In the genomic region with DNA sequence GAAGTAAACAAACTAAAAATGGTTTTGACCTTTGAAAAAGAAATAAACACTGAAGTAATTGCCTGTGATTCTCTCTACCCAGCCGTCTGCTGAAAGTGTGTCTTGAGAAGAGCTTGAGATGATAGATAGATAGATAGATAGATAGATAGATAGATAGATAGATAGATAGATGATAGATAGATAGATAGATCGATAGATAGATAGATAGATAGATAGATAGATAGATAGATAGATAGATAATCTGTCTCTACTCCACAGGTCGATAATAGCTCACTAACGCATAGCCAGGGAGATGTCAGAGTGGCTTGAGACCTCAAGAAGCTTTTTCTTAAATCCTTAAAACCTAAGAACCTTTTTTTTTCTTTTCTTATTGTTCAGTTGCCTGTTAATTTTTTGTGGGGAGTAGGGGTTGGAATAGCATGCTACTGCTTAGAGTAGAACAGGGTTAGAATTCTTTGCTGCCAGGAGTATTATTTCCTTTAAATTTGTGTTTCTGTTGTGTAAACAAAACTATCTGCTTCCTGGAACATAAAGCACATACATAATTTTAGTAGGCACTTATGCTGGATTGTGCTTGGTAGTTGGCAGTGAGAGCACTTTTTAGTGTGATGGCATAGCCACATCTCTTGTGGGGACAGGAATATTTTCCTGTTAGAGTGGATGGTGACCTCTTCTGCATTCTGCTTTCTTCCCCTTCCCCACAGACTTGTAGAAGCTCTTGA, we compare ENCODE assay signal across 21 cellular contexts.
DNase-seq lines count a peak whose midpoint lies in the region; ATAC-seq, FAIRE-seq and TF ChIP-seq lines count a peak whose summit lies in the region.
"Had no signal": no experiment of that assay in that cellular context is flagged by ENCODE, and none has a peak within 500 bp of the region (broad histone marks: within the 10 kb centered on the region; RNA-seq: fewer than 3 reads in every experiment).

No MANE protein-coding gene starts in this region.

- no peak overlapping the region for H3K4me2 ChIP-seq in GM12878 (ENCODE audit: control insufficient read depth, insufficient read depth)

- 80% methylated on average over 4 of the region's 4 CpGs for WGBS in GM12878 (ENCODE audit: insufficient coverage, insufficient replicate concordance, low lambda C conversion rate, missing lambda C conversion rate)

- no peak for TF ChIP-seq RAD21 in GM12878 (IDR thresholded peaks at IDR 0.05; ENCODE audit: insufficient read depth, low read depth, low read length)

- no peak for ATAC-seq in natural killer cell treated with Interleukin-12 subunit alpha and Interleukin-12 subunit beta and Interleukin-15 and Interleukin-18, amount 100 ng/mL, for 72 hours
- ATAC-seq in natural killer cell (no peak), GM12878 (no peak), GM18519 (IDR thresholded peaks at IDR 0.05; ENCODE audit: low FRiP score, unreplicated experiment) (no peak), GM19395 (IDR thresholded peaks at IDR 0.05; ENCODE audit: unreplicated experiment) (no peak)
- no peak for ATAC-seq in stimulated activated naive B cell treated with anti-CD40 and anti-IgM and Interleukin-4, amounts not matched to agents 10 μg/mL and 1 μg/mL and 100 μg/mL, for 72 hours (replicated peaks)

- no peaks in the 10 kb centered on the region for H3K4me1 ChIP-seq in GM12878 (ENCODE audit: control insufficient read depth, insufficient read depth, low read length)
- H3K4me1 ChIP-seq: BE2C had no signal

- CTCF ChIA-PET in GM12878 (lab: Yijun Ruan, JAX) = interaction anchor here (1.0 to 1.2 kb wide), 3 partner anchors 40 to 307 kb away, joined by 3 read pairs; no protein-coding TSS in a partner anchor

- peak overlapping the region in 1 of 2 donors; percentile 72 for H3K27ac Mint-ChIP-seq in natural killer cell treated with Interleukin-12 subunit alpha and Interleukin-12 subunit beta and Interleukin-15 and Interleukin-18, amount 100 ng/mL, for 72 hours
- H3K27ac Mint-ChIP-seq in natural killer cell (no peak overlapping the region), glutamatergic neuron (ENCODE audit: unreplicated experiment) (no peak overlapping the region)
- H3K27ac Mint-ChIP-seq in stimulated activated naive B cell treated with anti-CD40 and anti-IgM and Interleukin-4, amounts not matched to agents 10 μg/mL and 1 μg/mL and 100 μg/mL, for 72 hours = peak overlapping the region; percentile 14

- RAD21 ChIA-PET in GM12878 (lab: Charles Lee; ENCODE audit: unreplicated experiment) = interaction anchor here (0.5 to 1.4 kb wide), 4 partner anchors 20 to 283 kb away, joined by 3 to 4 read pairs (median 3); no protein-coding TSS in a partner anchor

- H3K27ac ChIP-seq in GM12878 (ENCODE audit: control insufficient read depth, insufficient read depth) = no peak overlapping the region

- H3K4me3 Mint-ChIP-seq in natural killer cell treated with Interleukin-12 subunit alpha and Interleukin-12 subunit beta and Interleukin-15 and Interleukin-18, amount 100 ng/mL, for 72 hours = peak overlapping the region; percentile 65
- H3K4me3 Mint-ChIP-seq in natural killer cell (no peak overlapping the region), glutamatergic neuron (ENCODE audit: unreplicated experiment) (no peak overlapping the region)
- no peak overlapping the region for H3K4me3 Mint-ChIP-seq in stimulated activated naive B cell treated with anti-CD40 and anti-IgM and Interleukin-4, amounts not matched to agents 10 μg/mL and 1 μg/mL and 100 μg/mL, for 72 hours
- H3K4me3 Mint-ChIP-seq: CD8-positive, alpha-beta memory T cell had no signal

- H4K20me1 ChIP-seq in GM12878 (ENCODE audit: control insufficient read depth, insufficient read depth) = no peaks in the 10 kb centered on the region

- POLR2A ChIA-PET in GM12878 (lab: Charles Lee) = interaction anchor here (1.2 kb wide), 1 partner anchor 22 kb away, joined by 4 read pairs; no protein-coding TSS in a partner anchor

- no peak for FAIRE-seq in GM12878 (lab: Jason Lieb, UNC)
- FAIRE-seq: GM18507 had no signal

- peaks cover 24% of the 10 kb centered on the region for H3K9me3 ChIP-seq in GM12878 (replicated peaks; ENCODE audit: control insufficient read depth, insufficient read depth, low read length)

- SMC1A ChIA-PET in GM12878 (lab: Charles Lee; ENCODE audit: uncharacterized antibody, unreplicated experiment) = interaction anchor here (0.6 to 2.6 kb wide), 12 partner anchors 8 to 307 kb away, joined by 3 to 10 read pairs (median 4); no protein-coding TSS in a partner anchor

- peaks cover 22% of the 10 kb centered on the region for H3K36me3 Mint-ChIP-seq in natural killer cell treated with Interleukin-12 subunit alpha and Interleukin-12 subunit beta and Interleukin-15 and Interleukin-18, amount 100 ng/mL, for 72 hours
- H3K36me3 Mint-ChIP-seq in natural killer cell (peaks cover 14% of the 10 kb centered on the region), glutamatergic neuron (ENCODE audit: unreplicated experiment) (peaks cover 13% of the 10 kb centered on the region)
- H3K36me3 Mint-ChIP-seq in stimulated activated naive B cell treated with anti-CD40 and anti-IgM and Interleukin-4, amounts not matched to agents 10 μg/mL and 1 μg/mL and 100 μg/mL, for 72 hours = peaks cover 25 to 32% of the 10 kb centered on the region in 2 donors

- TF ChIP-seq POLR2A in GM12878 (IDR thresholded peaks at IDR 0.05; ENCODE audit: low read depth, low read length) = no peak

- intact Hi-C loops in natural killer cell (cut with micrococcal nuclease) = no loop called here
- intact Hi-C loops in GM12878 (cut with micrococcal nuclease; ENCODE audit: unreplicated experiment) = loop anchor here (5.0 kb wide), 2 partner anchors 107 to 177 kb away; no protein-coding TSS in a partner anchor

- peak overlapping the region; percentile 26; the same call in 1 of the 2 replicates for H2AFZ ChIP-seq in GM12878 (ENCODE audit: control insufficient read depth, low read depth, low read length)

- H3K36me3 ChIP-seq in GM12878 (ENCODE audit: control insufficient read depth in 2 of 2, insufficient read depth in 2 of 2, low read length in 1 of 2) = no peaks in the 10 kb centered on the region
- H3K36me3 ChIP-seq: BE2C had no signal

- in situ Hi-C loops in GM12878 (cut with MboI) = no loop called here

- TF ChIP-seq CTCF in natural killer cell (IDR thresholded peaks at IDR 0.05) (no peak), LNCaP clone FGC (IDR thresholded peaks at IDR 0.05; ENCODE audit: control insufficient read depth, extremely low read depth, insufficient read depth) (no peak), GM12878 (IDR thresholded peaks at IDR 0.05 in 2 of 3, conservative IDR thresholded peaks at IDR 0.05 in 1 of 3; ENCODE audit: control insufficient read depth in 2 of 3, extremely low read depth in 1 of 3, insufficient read depth in 1 of 3, low read depth in 3 of 3, low read length in 3 of 3) (no peak), glutamatergic neuron (IDR thresholded peaks at IDR 0.05; ENCODE audit: partially characterized antibody, unreplicated experiment) (no peak)

- no peaks in the 10 kb centered on the region for H3K27me3 ChIP-seq in GM12878 (replicated peaks in 1 of 2; ENCODE audit: control insufficient read depth in 2 of 2, insufficient read depth in 2 of 2, low read length in 1 of 2)
- H3K27me3 ChIP-seq: BE2C, MG63 had no signal

- peaks cover 8 to 20% of the 10 kb centered on the region in 2 donors for H3K4me1 Mint-ChIP-seq in natural killer cell treated with Interleukin-12 subunit alpha and Interleukin-12 subunit beta and Interleukin-15 and Interleukin-18, amount 100 ng/mL, for 72 hours (ENCODE audit: low read depth in 2 of 2)
- H3K4me1 Mint-ChIP-seq in natural killer cell (peaks cover 0 to 6% of the 10 kb centered on the region in 2 donors), glutamatergic neuron (ENCODE audit: low read depth, unreplicated experiment) (no peaks in the 10 kb centered on the region)
- peaks cover 7 to 16% of the 10 kb centered on the region in 2 donors for H3K4me1 Mint-ChIP-seq in stimulated activated naive B cell treated with anti-CD40 and anti-IgM and Interleukin-4, amounts not matched to agents 10 μg/mL and 1 μg/mL and 100 μg/mL, for 72 hours

- no peak overlapping the region for H3K9ac ChIP-seq in GM12878 (ENCODE audit: control insufficient read depth, insufficient read depth, low read length)

- H3K4me3 ChIP-seq in LNCaP clone FGC (ENCODE audit: low read depth, low read length) (no peak overlapping the region), GM12878 (no peak overlapping the region)
- H3K4me3 ChIP-seq: MG63 had no signal

- no TSS peak for BruUV-seq in GM12878 (replicated peaks; lab: Mats Ljungman, UMichigan)

- H3K9me3 Mint-ChIP-seq in natural killer cell treated with Interleukin-12 subunit alpha and Interleukin-12 subunit beta and Interleukin-15 and Interleukin-18, amount 100 ng/mL, for 72 hours = peaks cover 9% of the 10 kb centered on the region
- H3K9me3 Mint-ChIP-seq in natural killer cell = no peaks in the 10 kb centered on the region
- peaks cover 11% of the 10 kb centered on the region in 2 donors for H3K9me3 Mint-ChIP-seq in stimulated activated naive B cell treated with anti-CD40 and anti-IgM and Interleukin-4, amounts not matched to agents 10 μg/mL and 1 μg/mL and 100 μg/mL, for 72 hours
- H3K9me3 Mint-ChIP-seq in glutamatergic neuron (ENCODE audit: unreplicated experiment) = no peaks in the 10 kb centered on the region

- no peaks in the 10 kb centered on the region for H3K27me3 Mint-ChIP-seq in natural killer cell treated with Interleukin-12 subunit alpha and Interleukin-12 subunit beta and Interleukin-15 and Interleukin-18, amount 100 ng/mL, for 72 hours
- H3K27me3 Mint-ChIP-seq in natural killer cell (ENCODE audit: low read depth in 2 of 2) (no peaks in the 10 kb centered on the region), glutamatergic neuron (ENCODE audit: unreplicated experiment) (no peaks in the 10 kb centered on the region)
- H3K27me3 Mint-ChIP-seq in stimulated activated naive B cell treated with anti-CD40 and anti-IgM and Interleukin-4, amounts not matched to agents 10 μg/mL and 1 μg/mL and 100 μg/mL, for 72 hours = no peaks in the 10 kb centered on the region

- no peaks in the 10 kb centered on the region for H3K79me2 ChIP-seq in GM12878 (ENCODE audit: control insufficient read depth, insufficient read depth, low read length)

- DNase-seq in natural killer cell treated with Interleukin-12 subunit alpha and Interleukin-12 subunit beta and Interleukin-15 and Interleukin-18, amount 100 ng/mL, for 72 hours (ENCODE audit: low spot score) = no peak
- DNase-seq in natural killer cell = no peak
- DNase-seq in LNCaP clone FGC (ENCODE audit: low read depth) = peak; percentile 52
- DNase-seq in GM12878 (ENCODE audit: low read depth, low spot score) = no peak
- no peak for DNase-seq in stimulated activated naive B cell treated with anti-CD40 and anti-IgM and Interleukin-4, amounts not matched to agents 10 μg/mL and 1 μg/mL and 100 μg/mL, for 72 hours
- no peak for DNase-seq in glutamatergic neuron
- DNase-seq: BE2C; CD8-positive, alpha-beta memory T cell; DMS 273 treated with DMSO at 0.1 percent for 48 hours; EL; HCEC 1CT; KBM-7; MG63; NCI-H1105; NCI-H187; NCI-H2171; NCI-H446 treated with DMSO at 0.1 percent for 48 hours; NCI-H774 had no signal

- TF ChIP-seq EP300 in GM12878 (IDR thresholded peaks at IDR 0.05; ENCODE audit: borderline replicate concordance in 1 of 2, control insufficient read depth in 1 of 2, low read depth in 2 of 2, low read length in 2 of 2) = no peak

TF ChIP-seq in GM12878, 131 proteins besides CTCF, POLR2A, EP300 and RAD21 (continues in another document):
- TF ChIP-seq MEF2B (IDR thresholded peaks at IDR 0.05; ENCODE audit: partially characterized antibody, poor library complexity, severe bottlenecking) (no peak), ZNF274 (IDR thresholded peaks at IDR 0.05; ENCODE audit: insufficient read depth, insufficient read length) (no peak)
